Comparison of ENCODE assay signal across 27 cellular contexts in the genomic region with DNA sequence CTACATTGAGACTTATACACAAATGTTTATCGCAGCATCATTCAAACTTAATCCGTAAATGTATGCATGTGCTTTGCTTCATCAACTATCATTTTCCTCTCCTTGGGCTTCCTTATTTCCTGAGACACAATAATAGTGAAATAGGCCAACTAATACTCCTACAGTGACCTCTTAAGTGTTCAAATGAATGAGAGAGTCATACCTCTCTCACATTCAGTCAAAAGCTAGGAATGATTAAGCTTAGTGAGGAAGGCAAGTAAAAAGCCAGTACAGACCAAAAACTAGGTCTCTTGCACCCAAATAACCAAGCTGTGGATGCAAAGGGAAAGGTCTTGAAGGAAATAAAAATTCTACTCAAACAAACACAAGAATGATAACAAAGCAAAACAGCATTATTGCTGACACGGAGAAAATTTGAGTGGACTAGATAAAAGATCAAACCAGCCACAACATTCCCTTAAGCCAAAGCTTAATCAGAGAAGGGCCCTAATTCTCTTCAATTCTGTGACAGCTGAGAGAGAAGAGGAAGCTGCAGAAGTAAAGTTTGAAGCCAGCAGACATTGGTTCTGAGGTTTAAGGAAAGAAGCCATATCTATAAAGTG.
A peak's percentile ranks its signal among the peaks of the same experiment; 100 is the strongest.
DNase-seq lines count a peak whose midpoint lies in the region; ATAC-seq and TF ChIP-seq lines count a peak whose summit lies in the region.
"Had no signal": no experiment of that assay in that cellular context is flagged by ENCODE, and none has a peak within 500 bp of the region (broad histone marks: within the 10 kb centered on the region; RNA-seq: fewer than 3 reads in every experiment).

No MANE protein-coding gene starts in this region.

- CTCF ChIA-PET in CD8-positive, alpha-beta memory T cell (lab: Charles Lee): interaction anchor here (1.3 kb wide), 1 partner anchor 13 kb away, joined by 3 read pairs; no protein-coding TSS in a partner anchor
- CTCF ChIA-PET in WTC11 (lab: Charles Lee): interaction anchor here (1.0 to 1.1 kb wide), 2 partner anchors 255 to 360 kb away, joined by 3 read pairs; no protein-coding TSS in a partner anchor
- CTCF ChIA-PET in naive thymus-derived CD4-positive, alpha-beta T cell (lab: Charles Lee): interaction anchor here (0.7 to 1.1 kb wide), 2 partner anchors 149 to 344 kb away, joined by 4 to 10 read pairs; no protein-coding TSS in a partner anchor

- H3K36me3 Mint-ChIP-seq in CD8-positive, alpha-beta memory T cell: peaks cover 26 to 56% (median 32%) of the 10 kb centered on the region in 3 donors
- H3K36me3 Mint-ChIP-seq in WTC11: peaks cover 18% of the 10 kb centered on the region
- H3K36me3 Mint-ChIP-seq in naive thymus-derived CD4-positive, alpha-beta T cell: peaks cover 0 to 68% (median 40%) of the 10 kb centered on the region in 5 donors

- H3K27ac Mint-ChIP-seq in CD8-positive, alpha-beta memory T cell: peak overlapping the region in 5 of 8 donors; percentile 0 to 74 (median 21)
- H3K27ac Mint-ChIP-seq in WTC11: peak overlapping the region; percentile 64; the same call in 1 of the 2 replicates
- H3K27ac Mint-ChIP-seq in naive thymus-derived CD4-positive, alpha-beta T cell: peak overlapping the region in 5 of 9 donors; percentile 15 to 72 (median 43)
- H3K27ac Mint-ChIP-seq: T-helper 2 cell treated with Interferon-gamma antibody and Interleukin-4, amounts not matched to agents 5 μg/mL and 100 μg/mL, for 36 hours had no signal

- ATAC-seq in activated CD4-positive, CD25-positive, alpha-beta regulatory T cell treated with anti-CD3 and anti-CD28 coated beads, Interleukin-2, amount 50 U/mL, for 24 hours: peak; percentile 22 to 69
- no peak for ATAC-seq in WTC11
- no peak for ATAC-seq in naive thymus-derived CD4-positive, alpha-beta T cell
- ATAC-seq: gastroesophageal sphincter, HCT116, lower lobe of right lung had no signal

- POLR2A ChIA-PET in CD8-positive, alpha-beta memory T cell (lab: Charles Lee): no interaction called here
- POLR2A ChIA-PET in WTC11 (lab: Charles Lee): no interaction called here
- POLR2A ChIA-PET in naive thymus-derived CD4-positive, alpha-beta T cell (lab: Charles Lee): interaction anchor here (0.6 to 0.8 kb wide), 2 partner anchors 18 to 91 kb away, joined by 3 read pairs; no protein-coding TSS in a partner anchor

- H3K4me3 ChIP-seq in CD8-positive, alpha-beta memory T cell (ENCODE audit: low read length): no peak overlapping the region
- H3K4me3 ChIP-seq in naive thymus-derived CD4-positive, alpha-beta T cell (ENCODE audit: low read length): no peak overlapping the region
- H3K4me3 ChIP-seq in vagina: no peak overlapping the region
- H3K4me3 ChIP-seq: gastroesophageal sphincter, lower lobe of right lung, skin epidermis had no signal

- peaks cover 0 to 6% (median 0%) of the 10 kb centered on the region in 5 donors for H3K9me3 Mint-ChIP-seq in CD8-positive, alpha-beta memory T cell
- no peaks in the 10 kb centered on the region for H3K9me3 Mint-ChIP-seq in WTC11
- H3K9me3 Mint-ChIP-seq in naive thymus-derived CD4-positive, alpha-beta T cell: peaks cover 0 to 15% (median 2%) of the 10 kb centered on the region in 11 donors

- intact Hi-C loops in naive thymus-derived CD4-positive, alpha-beta T cell (cut with micrococcal nuclease): no loop called here
- intact Hi-C loops in vagina (cut with DNase I): no loop called here

- TF ChIP-seq CTCF in WTC11 (IDR thresholded peaks at IDR 0.05): no peak
- no peak for TF ChIP-seq CTCF in vagina (IDR thresholded peaks at IDR 0.05)

- no peaks in the 10 kb centered on the region for H3K36me3 ChIP-seq in CD8-positive, alpha-beta memory T cell (ENCODE audit: insufficient read depth, low read length)
- H3K36me3 ChIP-seq in naive thymus-derived CD4-positive, alpha-beta T cell (ENCODE audit: control insufficient read depth in 2 of 3, insufficient read depth in 3 of 3, low read length in 3 of 3): peaks cover 0 to 3% (median 0%) of the 10 kb centered on the region in 3 experiments
- H3K36me3 ChIP-seq in vagina: no peaks in the 10 kb centered on the region

- no peak for TF ChIP-seq POLR2A in vagina (IDR thresholded peaks at IDR 0.05)

- H3K4me1 ChIP-seq in CD8-positive, alpha-beta memory T cell (ENCODE audit: insufficient read depth, low read length): peaks cover 2% of the 10 kb centered on the region
- peaks cover 0 to under 1% of the 10 kb centered on the region in 2 donors for H3K4me1 ChIP-seq in naive thymus-derived CD4-positive, alpha-beta T cell (ENCODE audit: control insufficient read depth in 2 of 2, insufficient read depth in 2 of 2, low read length in 2 of 2)
- H3K4me1 ChIP-seq in vagina: no peaks in the 10 kb centered on the region
- H3K4me1 ChIP-seq: Caco-2, gastroesophageal sphincter, lower lobe of right lung had no signal

- DNase-seq in activated CD4-positive, CD25-positive, alpha-beta regulatory T cell (lab: John Stamatoyannopoulos, UW): no peak
- no peak for DNase-seq in CD8-positive, alpha-beta memory T cell
- DNase-seq in WTC11 (ENCODE audit: low spot score) (no peak), vagina (ENCODE audit: extremely low spot score in 2 of 2) (no peak), cerebellar cortex (ENCODE audit: low spot score) (no peak), GM19238 (ENCODE audit: insufficient read length, low spot score) (no peak)
- no peak for DNase-seq in naive thymus-derived CD4-positive, alpha-beta T cell
- DNase-seq: activated effector memory CD4-positive, alpha-beta T cell treated with Interleukin-2 at 50 U/mL for 16 hours; AML-193; amniotic stem cell; Caco-2; cortex of kidney; islet precursor cell; KBM-7; lower lobe of right lung; NCI-H1436 treated with DMSO at 0.1 percent for 48 hours; NCI-H2171; NCI-H524; stimulated activated CD4-positive, alpha-beta T cell treated with anti-CD3 and anti-CD28 coated beads, Interleukin-2, amount 100 ng/mL, for 24 hours; stimulated activated naive CD4-positive, alpha-beta T cell had no signal

- H3K27ac ChIP-seq in CD8-positive, alpha-beta memory T cell (ENCODE audit: low read depth, low read length): no peak overlapping the region
- no peak overlapping the region for H3K27ac ChIP-seq in naive thymus-derived CD4-positive, alpha-beta T cell (ENCODE audit: low read depth, low read length)
- H3K27ac ChIP-seq in vagina: no peak overlapping the region
- H3K27ac ChIP-seq: 22Rv1, gastroesophageal sphincter, lower lobe of right lung, skin epidermis, VCaP had no signal

- H3K9me3 ChIP-seq in CD8-positive, alpha-beta memory T cell (ENCODE audit: low read length): no peaks in the 10 kb centered on the region
- no peaks in the 10 kb centered on the region for H3K9me3 ChIP-seq in naive thymus-derived CD4-positive, alpha-beta T cell (ENCODE audit: control insufficient read depth in 2 of 3, low read length in 3 of 3)
- no peaks in the 10 kb centered on the region for H3K9me3 ChIP-seq in vagina
- H3K9me3 ChIP-seq: Caco-2, lower lobe of right lung had no signal

- H3K27me3 Mint-ChIP-seq in CD8-positive, alpha-beta memory T cell: no peaks in the 10 kb centered on the region
- H3K27me3 Mint-ChIP-seq in WTC11 (ENCODE audit: low read depth): no peaks in the 10 kb centered on the region
- H3K27me3 Mint-ChIP-seq in naive thymus-derived CD4-positive, alpha-beta T cell: no peaks in the 10 kb centered on the region

- H3K4me1 Mint-ChIP-seq in CD8-positive, alpha-beta memory T cell: peaks cover 38 to 64% (median 64%) of the 10 kb centered on the region in 3 donors
- peaks cover 24% of the 10 kb centered on the region for H3K4me1 Mint-ChIP-seq in WTC11
- peaks cover 14 to 47% (median 39%) of the 10 kb centered on the region in 7 donors for H3K4me1 Mint-ChIP-seq in naive thymus-derived CD4-positive, alpha-beta T cell

- no peak overlapping the region for H3K4me3 Mint-ChIP-seq in CD8-positive, alpha-beta memory T cell
- no peak overlapping the region for H3K4me3 Mint-ChIP-seq in WTC11
- no peak overlapping the region for H3K4me3 Mint-ChIP-seq in naive thymus-derived CD4-positive, alpha-beta T cell
- H3K4me3 Mint-ChIP-seq: T-helper 2 cell treated with Interferon-gamma antibody and Interleukin-4, amounts not matched to agents 5 μg/mL and 100 μg/mL, for 36 hours had no signal

- H3K27me3 ChIP-seq in CD8-positive, alpha-beta memory T cell (ENCODE audit: insufficient read depth, low read length, poor library complexity, severe bottlenecking): no peaks in the 10 kb centered on the region
- H3K27me3 ChIP-seq in naive thymus-derived CD4-positive, alpha-beta T cell (ENCODE audit: control insufficient read depth in 2 of 2, insufficient read depth in 2 of 2, low read length in 2 of 2): no peaks in the 10 kb centered on the region
- no peaks in the 10 kb centered on the region for H3K27me3 ChIP-seq in vagina
- H3K27me3 ChIP-seq: gastroesophageal sphincter had no signal

TF ChIP-seq in WTC11, 78 proteins besides CTCF, POLR2A, EP300 and RAD21 (continues in another document):
- TF ChIP-seq, protein P1, sequence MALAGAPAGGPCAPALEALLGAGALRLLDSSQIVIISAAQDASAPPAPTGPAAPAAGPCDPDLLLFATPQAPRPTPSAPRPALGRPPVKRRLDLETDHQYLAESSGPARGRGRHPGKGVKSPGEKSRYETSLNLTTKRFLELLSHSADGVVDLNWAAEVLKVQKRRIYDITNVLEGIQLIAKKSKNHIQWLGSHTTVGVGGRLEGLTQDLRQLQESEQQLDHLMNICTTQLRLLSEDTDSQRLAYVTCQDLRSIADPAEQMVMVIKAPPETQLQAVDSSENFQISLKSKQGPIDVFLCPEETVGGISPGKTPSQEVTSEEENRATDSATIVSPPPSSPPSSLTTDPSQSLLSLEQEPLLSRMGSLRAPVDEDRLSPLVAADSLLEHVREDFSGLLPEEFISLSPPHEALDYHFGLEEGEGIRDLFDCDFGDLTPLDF (CRISPR knock-in tag; IDR thresholded peaks at IDR 0.05): no peak
- no peak for TF ChIP-seq KAT7 (CRISPR knock-in tag; IDR thresholded peaks at IDR 0.05; ENCODE audit: borderline replicate concordance)

Comparison
In these comparisons a context has a peak if more than half of its experiments do, and no peak if none do; other contexts are left out.
1. ATAC-seq: peak in activated CD4-positive, CD25-positive, alpha-beta regulatory T cell treated with anti-CD3 and anti-CD28 coated beads, Interleukin-2, amount 50 U/mL, for 24 hours (2 of 2); none in WTC11 (single experiment) and naive thymus-derived CD4-positive, alpha-beta T cell (single experiment).
2. Peak in every context shown above with its lines, with median percentiles within 50 percentile points of each other: H3K27ac Mint-ChIP-seq.